In genomic region chr20:297925-298754, GRCh38 we compare ENCODE assay signal across 1 cellular context.
TF ChIP-seq lines count a peak whose summit lies in the region.

No MANE protein-coding gene starts in this region.

TF ChIP-seq in HepG2, 621 proteins besides CTCF, POLR2A, EP300 and RAD21 (continued from another document):
- peak; percentile 66; the same call in 1 of the 2 replicates for TF ChIP-seq TFAP4 (IDR thresholded peaks at IDR 0.05; ENCODE audit: borderline replicate concordance, low read depth)
- no peak for TF ChIP-seq ZUFSP (CRISPR knock-in tag; IDR thresholded peaks at IDR 0.05; ENCODE audit: borderline replicate concordance)
- TF ChIP-seq RARA (CRISPR knock-in tag; IDR thresholded peaks at IDR 0.05), result peak; percentile 45
- no peak for TF ChIP-seq ATRX (CRISPR knock-in tag; IDR thresholded peaks at IDR 0.05; ENCODE audit: borderline replicate concordance)
- no peak for TF ChIP-seq ZNF646 (CRISPR knock-in tag; IDR thresholded peaks at IDR 0.05)
- TF ChIP-seq ZMYM4 (CRISPR knock-in tag; IDR thresholded peaks at IDR 0.05), result peak; percentile 63; the same call in 1 of the 2 replicates
- TF ChIP-seq MXD4 (CRISPR knock-in tag; IDR thresholded peaks at IDR 0.05), result peak; percentile 79; the same call in 1 of the 2 replicates
- TF ChIP-seq ELF3 (CRISPR knock-in tag; IDR thresholded peaks at IDR 0.05), result peak; percentile 66; the same call in 1 of the 2 replicates
- peak; percentile 80 for TF ChIP-seq ZEB1 (IDR thresholded peaks at IDR 0.05; ENCODE audit: insufficient replicate concordance, low read depth)
- TF ChIP-seq ZNF761 (CRISPR knock-in tag; conservative IDR thresholded peaks at IDR 0.05), result 0 out of 2 replicates have a peak, but pooled peaks have one; percentile 40
- no peak for TF ChIP-seq ZFP36 (IDR thresholded peaks at IDR 0.05; ENCODE audit: borderline replicate concordance, low read depth, low read length, partially characterized antibody)
- TF ChIP-seq MLXIP (CRISPR knock-in tag; IDR thresholded peaks at IDR 0.05; ENCODE audit: borderline replicate concordance), result no peak
- TF ChIP-seq MXI1 (IDR thresholded peaks at IDR 0.05; ENCODE audit: borderline replicate concordance, low read depth, low read length), result peak; percentile 49; the same call in 1 of the 3 replicates
- peak; percentile 91 for TF ChIP-seq ZNF687 (CRISPR knock-in tag; IDR thresholded peaks at IDR 0.05)
- TF ChIP-seq ZFAT (CRISPR knock-in tag; conservative IDR thresholded peaks at IDR 0.05), result no peak
- TF ChIP-seq NONO (IDR thresholded peaks at IDR 0.05), result no peak
- TF ChIP-seq NONO (CRISPR knock-in tag; conservative IDR thresholded peaks at IDR 0.05), result peak; percentile 67
- 0 out of 2 replicates have a peak, but pooled peaks have one; percentile 35 for TF ChIP-seq ZNF879 (CRISPR knock-in tag; IDR thresholded peaks at IDR 0.05)
- no peak for TF ChIP-seq SALL2 (CRISPR knock-in tag; IDR thresholded peaks at IDR 0.05)
- TF ChIP-seq RBAK (CRISPR knock-in tag; IDR thresholded peaks at IDR 0.05), result no peak
- peak; percentile 62 for TF ChIP-seq POGZ (CRISPR knock-in tag; IDR thresholded peaks at IDR 0.05)
- TF ChIP-seq ZNF383 (CRISPR knock-in tag; IDR thresholded peaks at IDR 0.05; ENCODE audit: borderline replicate concordance), result no peak; the same call in 1 of the 2 replicates
